In the genomic region with DNA sequence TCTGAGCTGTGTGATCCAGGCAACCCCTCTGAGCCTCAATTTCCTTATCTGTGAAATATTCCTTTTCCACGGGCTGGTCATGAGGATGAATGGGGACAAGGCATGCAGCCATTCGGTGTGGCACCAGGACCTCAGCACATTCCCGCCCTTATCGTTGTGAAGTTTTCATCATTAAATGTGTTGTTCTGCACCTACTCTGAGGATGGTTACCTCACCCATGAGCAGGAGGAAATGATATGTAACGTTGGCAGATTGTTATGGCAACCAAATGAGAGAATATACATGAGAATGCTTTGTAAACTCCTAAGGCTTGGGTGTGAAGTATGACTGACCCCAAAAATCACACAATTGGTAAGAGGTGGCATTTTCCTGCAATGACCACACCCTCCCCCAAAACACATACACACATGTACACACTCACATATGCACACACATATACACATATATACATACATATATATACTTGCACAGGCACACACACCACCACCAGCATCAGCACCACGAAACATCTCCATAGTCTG, we compare ENCODE assay signal across 1 cellular context.
TF ChIP-seq lines count a peak whose summit lies in the region.

No MANE protein-coding gene starts in this region.

TF ChIP-seq in GM12878, 131 proteins besides CTCF, POLR2A, EP300 and RAD21 (continued from another document):
- TF ChIP-seq PKNOX1 (IDR thresholded peaks at IDR 0.05) (peak; percentile 38; the same call in 1 of the 2 replicates), SUZ12 (IDR thresholded peaks at IDR 0.05; ENCODE audit: unreplicated experiment) (no peak), GABPA (IDR thresholded peaks at IDR 0.05; ENCODE audit: low read depth) (no peak), YY1 (IDR thresholded peaks at IDR 0.05; ENCODE audit: low read depth, low read length) (no peak), HDAC6 (IDR thresholded peaks at IDR 0.05; ENCODE audit: unreplicated experiment) (no peak), RAD51 (IDR thresholded peaks at IDR 0.05) (no peak), BCLAF1 (IDR thresholded peaks at IDR 0.05) (no peak), MTA2 (IDR thresholded peaks at IDR 0.05; ENCODE audit: low read depth) (peak; percentile 50; the same call in 1 of the 2 replicates)
- TF ChIP-seq, protein P1, sequence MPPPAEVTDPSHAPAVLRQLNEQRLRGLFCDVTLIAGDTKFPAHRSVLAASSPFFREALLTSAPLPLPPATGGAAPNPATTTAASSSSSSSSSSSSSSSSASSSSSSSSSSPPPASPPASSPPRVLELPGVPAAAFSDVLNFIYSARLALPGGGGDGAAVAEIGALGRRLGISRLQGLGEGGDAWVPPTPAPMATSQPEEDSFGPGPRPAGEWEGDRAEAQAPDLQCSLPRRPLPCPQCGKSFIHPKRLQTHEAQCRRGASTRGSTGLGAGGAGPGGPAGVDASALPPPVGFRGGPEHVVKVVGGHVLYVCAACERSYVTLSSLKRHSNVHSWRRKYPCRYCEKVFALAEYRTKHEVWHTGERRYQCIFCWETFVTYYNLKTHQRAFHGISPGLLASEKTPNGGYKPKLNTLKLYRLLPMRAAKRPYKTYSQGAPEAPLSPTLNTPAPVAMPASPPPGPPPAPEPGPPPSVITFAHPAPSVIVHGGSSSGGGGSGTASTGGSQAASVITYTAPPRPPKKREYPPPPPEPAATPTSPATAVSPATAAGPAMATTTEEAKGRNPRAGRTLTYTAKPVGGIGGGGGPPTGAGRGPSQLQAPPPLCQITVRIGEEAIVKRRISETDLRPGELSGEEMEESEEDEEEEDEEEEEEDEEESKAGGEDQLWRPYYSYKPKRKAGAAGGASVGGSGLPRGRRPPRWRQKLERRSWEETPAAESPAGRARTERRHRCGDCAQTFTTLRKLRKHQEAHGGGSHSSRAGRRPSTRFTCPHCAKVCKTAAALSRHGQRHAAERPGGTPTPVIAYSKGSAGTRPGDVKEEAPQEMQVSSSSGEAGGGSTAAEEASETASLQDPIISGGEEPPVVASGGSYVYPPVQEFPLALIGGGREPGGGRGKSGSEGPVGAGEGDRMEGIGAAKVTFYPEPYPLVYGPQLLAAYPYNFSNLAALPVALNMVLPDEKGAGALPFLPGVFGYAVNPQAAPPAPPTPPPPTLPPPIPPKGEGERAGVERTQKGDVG (CRISPR knock-in tag; IDR thresholded peaks at IDR 0.05): no peak
TF ChIP-seq in GM12878: peak in this region for 12.
